ENCODE assay signal across 21 cellular contexts in the genomic region with DNA sequence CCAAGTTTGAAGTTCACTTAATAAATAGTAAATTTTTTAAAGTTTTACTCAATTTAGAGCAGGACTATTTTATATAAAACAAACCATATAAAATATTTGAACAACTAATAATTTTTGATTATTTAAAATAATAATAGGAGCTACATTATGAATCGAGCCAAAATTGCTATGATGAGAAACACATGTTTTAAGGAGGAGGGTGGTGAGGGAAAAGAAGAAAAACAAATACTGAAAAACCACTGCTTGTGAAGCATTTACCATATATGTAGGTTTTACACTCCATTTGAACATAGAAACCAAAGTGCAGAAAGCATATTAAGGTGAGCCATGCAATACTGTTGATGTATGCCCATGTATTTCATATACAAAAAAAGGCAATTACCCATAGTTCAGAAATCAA.
DNase-seq lines count a peak whose midpoint lies in the region; ATAC-seq, FAIRE-seq and TF ChIP-seq lines count a peak whose summit lies in the region.
"Had no signal": no experiment of that assay in that cellular context is flagged by ENCODE, and none has a peak within 500 bp of the region (broad histone marks: within the 10 kb centered on the region; RNA-seq: fewer than 3 reads in every experiment).

No MANE protein-coding gene starts in this region.

- H3F3A ChIP-seq in SK-N-SH (replicated peaks; ENCODE audit: insufficient read depth), result peaks cover 13% of the 10 kb centered on the region

- no peaks in the 10 kb centered on the region for H3K27me3 ChIP-seq in SK-N-SH (ENCODE audit: insufficient read depth)
- H3K27me3 ChIP-seq in mammary epithelial cell (ENCODE audit: insufficient read depth, low read length), result no peaks in the 10 kb centered on the region
- H3K27me3 ChIP-seq: BE2C had no signal

- no peaks in the 10 kb centered on the region for H3K9me2 ChIP-seq in SK-N-SH

- H3K4me1 ChIP-seq in SK-N-SH (ENCODE audit: control insufficient read depth in 1 of 2, insufficient read depth in 2 of 2, low read depth in 1 of 2, low read length in 1 of 2) (peaks cover 3 to 5% of the 10 kb centered on the region in 2 experiments; a peak in 1 of 4 replicates), mammary epithelial cell (ENCODE audit: insufficient read depth, low read length) (peaks cover 14% of the 10 kb centered on the region)
- H3K4me1 ChIP-seq: BE2C, Caco-2 had no signal

- no peak for TF ChIP-seq RAD21 in SK-N-SH (IDR thresholded peaks at IDR 0.05; ENCODE audit: low read length)

- H3K27me3 Mint-ChIP-seq in effector memory CD8-positive, alpha-beta T cell, result no peaks in the 10 kb centered on the region
- H3K27me3 Mint-ChIP-seq: CD4-positive, alpha-beta T cell had no signal

- CTCF ChIA-PET in SK-N-SH (lab: Yijun Ruan, JAX) (no interaction called here), mammary epithelial cell (lab: Charles Lee; ENCODE audit: low non-redundant PET) (interaction anchor here (0.6 kb wide), 1 partner anchor 214 kb away, joined by 11 read pairs; no protein-coding TSS in a partner anchor)

- FAIRE-seq in A204.1 (lab: Jason Lieb, UNC), result peak; percentile 25
- FAIRE-seq: GM19239 had no signal

- TF ChIP-seq CTCF in SK-N-SH (IDR thresholded peaks at IDR 0.05) (no peak), mammary epithelial cell (conservative IDR thresholded peaks at IDR 0.05 in 1 of 2, IDR thresholded peaks at IDR 0.05 in 1 of 2; ENCODE audit: extremely low read depth in 1 of 2, insufficient read depth in 1 of 2, low read depth in 1 of 2, low read length in 2 of 2) (no peak), fibroblast of villous mesenchyme (IDR thresholded peaks at IDR 0.05; ENCODE audit: insufficient read depth, low read depth, low read length) (no peak)

- in situ Hi-C loops in mammary epithelial cell (cut with MboI; ENCODE audit: low sequenced_read_pairs in 2 of 2), result no loop called here

- dilution Hi-C loops in mammary epithelial cell (cut with HindIII; ENCODE audit: low sequenced_read_pairs), result no loop called here

- no peak for ATAC-seq in effector memory CD8-positive, alpha-beta T cell (replicated peaks)
- no peak for ATAC-seq in GM18519 (IDR thresholded peaks at IDR 0.05; ENCODE audit: low FRiP score, unreplicated experiment)
- no peak for ATAC-seq in stimulated activated naive CD8-positive, alpha-beta T cell treated with anti-CD3 and anti-CD28 coated beads, Interleukin-15, Interleukin-2, amounts not matched to agents 100 U/mL and 50 U/mL, for 24 hours

- H3K27ac Mint-ChIP-seq in effector memory CD8-positive, alpha-beta T cell, result no peak overlapping the region
- H3K27ac Mint-ChIP-seq: CD4-positive, alpha-beta T cell had no signal

- TF ChIP-seq EP300 in SK-N-SH (IDR thresholded peaks at IDR 0.05; ENCODE audit: borderline replicate concordance in 1 of 2, low read depth in 1 of 2, low read length in 1 of 2), result no peak

- BruUV-seq in mammary epithelial cell (replicated peaks; lab: Mats Ljungman, UMichigan), result no TSS peak

- H3K36me3 Mint-ChIP-seq in effector memory CD8-positive, alpha-beta T cell (ENCODE audit: insufficient read depth), result no peaks in the 10 kb centered on the region

- no peaks in the 10 kb centered on the region; the same call in 1 of the 2 replicates for H3K9me3 ChIP-seq in SK-N-SH
- H3K9me3 ChIP-seq in mammary epithelial cell (replicated peaks; ENCODE audit: insufficient read depth, low read length), result no peaks in the 10 kb centered on the region
- H3K9me3 ChIP-seq: BE2C, Caco-2 had no signal

- H3K27ac ChIP-seq in SK-N-SH (ENCODE audit: low read depth in 2 of 2, low read length in 1 of 2) (peak overlapping the region; percentile 82 to 92; a peak in 3 of 4 replicates), mammary epithelial cell (ENCODE audit: insufficient read depth, low read depth, low read length) (peak overlapping the region; percentile 91)

- DNase-seq in SK-N-SH, result no peak
- no peak for DNase-seq in mammary epithelial cell
- peak; percentile 2 for DNase-seq in fibroblast of villous mesenchyme (ENCODE audit: low read depth)
- no peak for DNase-seq in effector memory CD8-positive, alpha-beta T cell
- DNase-seq in superior temporal gyrus (ENCODE audit: extremely low spot score), result no peak
- no peak for DNase-seq in stimulated activated naive CD8-positive, alpha-beta T cell treated with anti-CD3 and anti-CD28 coated beads, Interleukin-15, Interleukin-2, amounts not matched to agents 100 U/mL and 50 U/mL, for 24 hours
- DNase-seq: 8988T; BE2C; Caco-2; CD4-positive, alpha-beta T cell; GDM1; GOT3; KBM-7; MV-4-11; NCI-H1694 treated with DMSO at 0.1 percent for 48 hours; NCI-H2227 treated with DMSO at 0.1 percent for 48 hours; NCI-H510A treated with DMSO at 0.1 percent for 48 hours; SHP77 treated with DMSO at 0.1 percent for 48 hours had no signal

- no peaks in the 10 kb centered on the region for H3K4me1 Mint-ChIP-seq in effector memory CD8-positive, alpha-beta T cell (ENCODE audit: low read depth in 2 of 2)

- WGBS in SK-N-SH (ENCODE audit: low lambda C conversion rate), result 3% methylated on average over 1 of the region's 1 CpG
- 100% methylated on average over 1 of the region's 1 CpG for WGBS in mammary epithelial cell (ENCODE audit: low coverage, missing lambda C conversion rate)

- peak overlapping the region; percentile 64; the same call in 1 of the 2 replicates for H3K4me2 ChIP-seq in SK-N-SH
- H3K4me2 ChIP-seq in mammary epithelial cell (ENCODE audit: insufficient read depth, low read depth, low read length), result peak overlapping the region; percentile 70

- intact Hi-C loops in mammary epithelial cell (cut with micrococcal nuclease), result no loop called here

- H4K20me1 ChIP-seq in SK-N-SH (ENCODE audit: insufficient read depth), result no peaks in the 10 kb centered on the region
- no peaks in the 10 kb centered on the region for H4K20me1 ChIP-seq in mammary epithelial cell (ENCODE audit: insufficient read depth, low read length)

- H3K79me2 ChIP-seq in SK-N-SH (ENCODE audit: insufficient read depth) (no peaks in the 10 kb centered on the region), mammary epithelial cell (ENCODE audit: insufficient read depth, low read length) (no peaks in the 10 kb centered on the region)

- H3K36me3 ChIP-seq in SK-N-SH (replicated peaks in 1 of 2; ENCODE audit: control insufficient read depth in 1 of 2, insufficient read depth in 2 of 2, low read length in 1 of 2), result no peaks in the 10 kb centered on the region
- no peaks in the 10 kb centered on the region for H3K36me3 ChIP-seq in mammary epithelial cell (ENCODE audit: insufficient read depth, low read length)
- H3K36me3 ChIP-seq: BE2C had no signal

- H3K4me3 Mint-ChIP-seq in effector memory CD8-positive, alpha-beta T cell, result no peak overlapping the region
- H3K4me3 Mint-ChIP-seq: CD4-positive, alpha-beta T cell had no signal

- H2AFZ ChIP-seq in SK-N-SH (ENCODE audit: low read depth) (peak overlapping the region; percentile 77), mammary epithelial cell (ENCODE audit: low read depth, low read length) (peak overlapping the region; percentile 25)

- no peak overlapping the region; a peak in 1 of 4 replicates for H3K4me3 ChIP-seq in SK-N-SH (ENCODE audit: low read depth in 2 of 2, low read length in 1 of 2)
- no peak overlapping the region for H3K4me3 ChIP-seq in mammary epithelial cell (replicated peaks in 1 of 3; ENCODE audit: insufficient read depth in 1 of 3, low read depth in 2 of 3, low read length in 3 of 3)
- no peak overlapping the region for H3K4me3 ChIP-seq in fibroblast of villous mesenchyme (ENCODE audit: low read depth, low read length)

- peaks cover 10 to 22% of the 10 kb centered on the region in 2 donors for H3K9me3 Mint-ChIP-seq in effector memory CD8-positive, alpha-beta T cell

- POLR2A ChIA-PET in SK-N-SH (lab: Yijun Ruan, JAX), result no interaction called here

- H3K9ac ChIP-seq in SK-N-SH (peak overlapping the region; percentile 54; the same call in 1 of the 2 replicates), mammary epithelial cell (ENCODE audit: insufficient read depth, low read length) (no peak overlapping the region)

TF ChIP-seq in SK-N-SH, 30 proteins besides CTCF, POLR2A, EP300 and RAD21:
- no peak for TF ChIP-seq RCOR1 (IDR thresholded peaks at IDR 0.05; ENCODE audit: low read length)
- peak; percentile 60 for TF ChIP-seq TCF12 (IDR thresholded peaks at IDR 0.05)
